Comparison of ENCODE assay signal across 2 cellular contexts in the genomic region with DNA sequence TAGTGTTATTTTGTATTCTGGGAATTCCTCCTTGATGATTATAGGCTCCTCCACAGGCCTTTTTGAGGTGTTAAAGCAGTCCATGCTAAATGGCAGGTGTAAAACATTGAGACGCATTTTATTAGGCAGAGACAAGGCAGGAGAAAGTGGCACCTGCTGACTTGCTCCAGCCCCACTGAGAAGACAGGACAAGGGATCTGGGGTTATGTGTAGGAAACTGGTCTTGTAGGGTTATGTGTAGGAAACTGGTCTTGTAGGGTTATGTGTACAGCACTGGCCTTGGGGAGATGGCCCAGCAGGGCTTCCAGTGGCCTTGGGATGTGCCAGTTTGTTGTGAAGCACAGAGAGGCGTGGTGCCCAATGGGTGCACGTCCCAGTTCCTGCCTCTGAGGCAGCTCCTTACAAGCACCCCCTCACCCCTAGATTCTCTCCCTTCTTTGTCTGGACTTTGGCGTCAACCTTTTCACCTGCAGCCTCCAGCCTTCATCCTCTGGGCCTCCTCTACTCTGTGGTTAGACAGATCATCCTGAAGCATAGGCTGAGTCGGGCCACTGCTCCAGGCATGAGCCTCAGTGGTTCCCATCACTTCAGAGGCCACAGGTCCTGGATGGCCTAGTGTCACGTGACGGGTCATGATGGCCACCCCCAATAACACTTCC.
A peak's percentile ranks its signal among the peaks of the same experiment; 100 is the strongest.
TF ChIP-seq lines count a peak whose summit lies in the region.

No MANE protein-coding gene starts in this region.

TF ChIP-seq in A549, 52 proteins besides CTCF, POLR2A, EP300 and RAD21:
- TF ChIP-seq BHLHE40 (IDR thresholded peaks at IDR 0.05; ENCODE audit: low read depth, low read length) = no peak
- TF ChIP-seq, protein P1, sequence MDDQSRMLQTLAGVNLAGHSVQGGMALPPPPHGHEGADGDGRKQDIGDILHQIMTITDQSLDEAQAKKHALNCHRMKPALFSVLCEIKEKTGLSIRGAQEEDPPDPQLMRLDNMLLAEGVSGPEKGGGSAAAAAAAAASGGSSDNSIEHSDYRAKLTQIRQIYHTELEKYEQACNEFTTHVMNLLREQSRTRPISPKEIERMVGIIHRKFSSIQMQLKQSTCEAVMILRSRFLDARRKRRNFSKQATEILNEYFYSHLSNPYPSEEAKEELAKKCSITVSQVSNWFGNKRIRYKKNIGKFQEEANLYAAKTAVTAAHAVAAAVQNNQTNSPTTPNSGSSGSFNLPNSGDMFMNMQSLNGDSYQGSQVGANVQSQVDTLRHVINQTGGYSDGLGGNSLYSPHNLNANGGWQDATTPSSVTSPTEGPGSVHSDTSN (IDR thresholded peaks at IDR 0.05) = no peak
- TF ChIP-seq JUNB (IDR thresholded peaks at IDR 0.05) = no peak
- peak; percentile 23; the same call in 1 of the 2 replicates for TF ChIP-seq USF2 (IDR thresholded peaks at IDR 0.05)
- no peak for TF ChIP-seq RFX5 (IDR thresholded peaks at IDR 0.05)
- no peak for TF ChIP-seq SMC3 (IDR thresholded peaks at IDR 0.05)

TF ChIP-seq in HepG2, 621 proteins besides CTCF, POLR2A, EP300 and RAD21 (continues in another document):
- 0 out of 2 replicates have a peak, but pooled peaks have one; percentile 26 for TF ChIP-seq ZNF616 (CRISPR knock-in tag; IDR thresholded peaks at IDR 0.05; ENCODE audit: low read depth)
- TF ChIP-seq, protein P2, sequence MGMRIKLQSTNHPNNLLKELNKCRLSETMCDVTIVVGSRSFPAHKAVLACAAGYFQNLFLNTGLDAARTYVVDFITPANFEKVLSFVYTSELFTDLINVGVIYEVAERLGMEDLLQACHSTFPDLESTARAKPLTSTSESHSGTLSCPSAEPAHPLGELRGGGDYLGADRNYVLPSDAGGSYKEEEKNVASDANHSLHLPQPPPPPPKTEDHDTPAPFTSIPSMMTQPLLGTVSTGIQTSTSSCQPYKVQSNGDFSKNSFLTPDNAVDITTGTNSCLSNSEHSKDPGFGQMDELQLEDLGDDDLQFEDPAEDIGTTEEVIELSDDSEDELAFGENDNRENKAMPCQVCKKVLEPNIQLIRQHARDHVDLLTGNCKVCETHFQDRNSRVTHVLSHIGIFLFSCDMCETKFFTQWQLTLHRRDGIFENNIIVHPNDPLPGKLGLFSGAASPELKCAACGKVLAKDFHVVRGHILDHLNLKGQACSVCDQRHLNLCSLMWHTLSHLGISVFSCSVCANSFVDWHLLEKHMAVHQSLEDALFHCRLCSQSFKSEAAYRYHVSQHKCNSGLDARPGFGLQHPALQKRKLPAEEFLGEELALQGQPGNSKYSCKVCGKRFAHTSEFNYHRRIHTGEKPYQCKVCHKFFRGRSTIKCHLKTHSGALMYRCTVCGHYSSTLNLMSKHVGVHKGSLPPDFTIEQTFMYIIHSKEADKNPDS (CRISPR knock-in tag; IDR thresholded peaks at IDR 0.05) = 0 out of 2 replicates have a peak, but pooled peaks have one; percentile 60
- TF ChIP-seq HNF1B (CRISPR knock-in tag; IDR thresholded peaks at IDR 0.05) = peak; percentile 45
- no peak for TF ChIP-seq SMYD3 (CRISPR knock-in tag; IDR thresholded peaks at IDR 0.05)
- no peak; the same call in 1 of the 2 replicates for TF ChIP-seq ZNF839 (CRISPR knock-in tag; IDR thresholded peaks at IDR 0.05; ENCODE audit: borderline replicate concordance)
- 0 out of 2 replicates have a peak, but pooled peaks have one; percentile 1 for TF ChIP-seq ATF7 (IDR thresholded peaks at IDR 0.05)
- no peak for TF ChIP-seq ATF7 (CRISPR knock-in tag; IDR thresholded peaks at IDR 0.05)
- 0 out of 2 replicates have a peak, but pooled peaks have one; percentile 16 for TF ChIP-seq SMC3 (IDR thresholded peaks at IDR 0.05; ENCODE audit: low read length)
- peak; percentile 51 for TF ChIP-seq SALL1 (CRISPR knock-in tag; IDR thresholded peaks at IDR 0.05)
- no peak for TF ChIP-seq ZNF136 (CRISPR knock-in tag; IDR thresholded peaks at IDR 0.05; ENCODE audit: low read depth)
- TF ChIP-seq ZFP91 (CRISPR knock-in tag; IDR thresholded peaks at IDR 0.05; ENCODE audit: borderline replicate concordance) = no peak; the same call in 1 of the 2 replicates
- TF ChIP-seq ZFP1 (CRISPR knock-in tag; IDR thresholded peaks at IDR 0.05) = no peak
- no peak for TF ChIP-seq CREM (IDR thresholded peaks at IDR 0.05)
- no peak for TF ChIP-seq CREM (CRISPR knock-in tag; IDR thresholded peaks at IDR 0.05)
- 0 out of 2 replicates have a peak, but pooled peaks have one; percentile 56 for TF ChIP-seq BRD4 (CRISPR knock-in tag; IDR thresholded peaks at IDR 0.05)
- no peak; the same call in 1 of the 2 replicates for TF ChIP-seq SIX4 (CRISPR knock-in tag; IDR thresholded peaks at IDR 0.05)
- TF ChIP-seq ZIK1 (CRISPR knock-in tag; IDR thresholded peaks at IDR 0.05; ENCODE audit: borderline replicate concordance, low read depth) = no peak
- peak; percentile 64; the same call in 1 of the 2 replicates for TF ChIP-seq GATA4 (IDR thresholded peaks at IDR 0.05; ENCODE audit: borderline replicate concordance, low read depth)
- TF ChIP-seq ZNF619 (CRISPR knock-in tag; IDR thresholded peaks at IDR 0.05) = peak; percentile 65; the same call in 1 of the 2 replicates
- TF ChIP-seq EED (CRISPR knock-in tag; IDR thresholded peaks at IDR 0.05) = 0 out of 2 replicates have a peak, but pooled peaks have one; percentile 34
- TF ChIP-seq, protein P3, sequence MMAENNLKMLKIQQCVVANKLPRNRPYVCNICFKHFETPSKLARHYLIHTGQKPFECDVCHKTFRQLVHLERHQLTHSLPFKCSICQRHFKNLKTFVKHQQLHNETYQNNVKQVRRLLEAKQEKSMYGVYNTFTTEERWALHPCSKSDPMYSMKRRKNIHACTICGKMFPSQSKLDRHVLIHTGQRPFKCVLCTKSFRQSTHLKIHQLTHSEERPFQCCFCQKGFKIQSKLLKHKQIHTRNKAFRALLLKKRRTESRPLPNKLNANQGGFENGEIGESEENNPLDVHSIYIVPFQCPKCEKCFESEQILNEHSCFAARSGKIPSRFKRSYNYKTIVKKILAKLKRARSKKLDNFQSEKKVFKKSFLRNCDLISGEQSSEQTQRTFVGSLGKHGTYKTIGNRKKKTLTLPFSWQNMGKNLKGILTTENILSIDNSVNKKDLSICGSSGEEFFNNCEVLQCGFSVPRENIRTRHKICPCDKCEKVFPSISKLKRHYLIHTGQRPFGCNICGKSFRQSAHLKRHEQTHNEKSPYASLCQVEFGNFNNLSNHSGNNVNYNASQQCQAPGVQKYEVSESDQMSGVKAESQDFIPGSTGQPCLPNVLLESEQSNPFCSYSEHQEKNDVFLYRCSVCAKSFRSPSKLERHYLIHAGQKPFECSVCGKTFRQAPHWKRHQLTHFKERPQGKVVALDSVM (CRISPR knock-in tag; IDR thresholded peaks at IDR 0.05) = peak; percentile 70
- peak; percentile 3; the same call in 1 of the 2 replicates for TF ChIP-seq HHEX (CRISPR knock-in tag; IDR thresholded peaks at IDR 0.05)
- TF ChIP-seq ZNF44 (CRISPR knock-in tag; IDR thresholded peaks at IDR 0.05) = no peak
- no peak for TF ChIP-seq ZNF207 (IDR thresholded peaks at IDR 0.05; ENCODE audit: borderline replicate concordance)
- TF ChIP-seq ZNF572 (CRISPR knock-in tag; IDR thresholded peaks at IDR 0.05) = 0 out of 2 replicates have a peak, but pooled peaks have one; percentile 34
- TF ChIP-seq, protein P4, sequence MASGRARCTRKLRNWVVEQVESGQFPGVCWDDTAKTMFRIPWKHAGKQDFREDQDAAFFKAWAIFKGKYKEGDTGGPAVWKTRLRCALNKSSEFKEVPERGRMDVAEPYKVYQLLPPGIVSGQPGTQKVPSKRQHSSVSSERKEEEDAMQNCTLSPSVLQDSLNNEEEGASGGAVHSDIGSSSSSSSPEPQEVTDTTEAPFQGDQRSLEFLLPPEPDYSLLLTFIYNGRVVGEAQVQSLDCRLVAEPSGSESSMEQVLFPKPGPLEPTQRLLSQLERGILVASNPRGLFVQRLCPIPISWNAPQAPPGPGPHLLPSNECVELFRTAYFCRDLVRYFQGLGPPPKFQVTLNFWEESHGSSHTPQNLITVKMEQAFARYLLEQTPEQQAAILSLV (CRISPR knock-in tag; IDR thresholded peaks at IDR 0.05; ENCODE audit: borderline replicate concordance) = 0 out of 2 replicates have a peak, but pooled peaks have one; percentile 74
- peak; percentile 25; the same call in 1 of the 2 replicates for TF ChIP-seq ARHGAP35 (CRISPR knock-in tag; IDR thresholded peaks at IDR 0.05; ENCODE audit: borderline replicate concordance)
- TF ChIP-seq CCAR2 (optimal IDR thresholded peaks at IDR 0.05; ENCODE audit: low read depth, low read length) = peak; percentile 23
- TF ChIP-seq ZBTB38 (CRISPR knock-in tag; IDR thresholded peaks at IDR 0.05) = peak; percentile 79; the same call in 1 of the 2 replicates
- no peak for TF ChIP-seq LCORL (IDR thresholded peaks at IDR 0.05)
- 0 out of 2 replicates have a peak, but pooled peaks have one; percentile 6 for TF ChIP-seq LCORL (CRISPR knock-in tag; IDR thresholded peaks at IDR 0.05)
- TF ChIP-seq ZNF788 (CRISPR knock-in tag; IDR thresholded peaks at IDR 0.05; ENCODE audit: borderline replicate concordance) = peak; percentile 42
- TF ChIP-seq ZNF772 (CRISPR knock-in tag; IDR thresholded peaks at IDR 0.05) = peak; percentile 50; the same call in 1 of the 2 replicates
- TF ChIP-seq, protein P5, sequence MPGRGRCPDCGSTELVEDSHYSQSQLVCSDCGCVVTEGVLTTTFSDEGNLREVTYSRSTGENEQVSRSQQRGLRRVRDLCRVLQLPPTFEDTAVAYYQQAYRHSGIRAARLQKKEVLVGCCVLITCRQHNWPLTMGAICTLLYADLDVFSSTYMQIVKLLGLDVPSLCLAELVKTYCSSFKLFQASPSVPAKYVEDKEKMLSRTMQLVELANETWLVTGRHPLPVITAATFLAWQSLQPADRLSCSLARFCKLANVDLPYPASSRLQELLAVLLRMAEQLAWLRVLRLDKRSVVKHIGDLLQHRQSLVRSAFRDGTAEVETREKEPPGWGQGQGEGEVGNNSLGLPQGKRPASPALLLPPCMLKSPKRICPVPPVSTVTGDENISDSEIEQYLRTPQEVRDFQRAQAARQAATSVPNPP (CRISPR knock-in tag; IDR thresholded peaks at IDR 0.05) = no peak
- peak; percentile 38; the same call in 1 of the 2 replicates for TF ChIP-seq ZKSCAN5 (CRISPR knock-in tag; IDR thresholded peaks at IDR 0.05)
- peak; percentile 63 for TF ChIP-seq ZNF687 (CRISPR knock-in tag; IDR thresholded peaks at IDR 0.05)
- TF ChIP-seq TBX3 (IDR thresholded peaks at IDR 0.05; ENCODE audit: borderline replicate concordance) = peak; percentile 5; the same call in 1 of the 2 replicates
- TF ChIP-seq ZNF841 (CRISPR knock-in tag; IDR thresholded peaks at IDR 0.05; ENCODE audit: borderline replicate concordance) = no peak
- peak; percentile 6; the same call in 1 of the 2 replicates for TF ChIP-seq ZNF644 (CRISPR knock-in tag; IDR thresholded peaks at IDR 0.05; ENCODE audit: low read depth)
- TF ChIP-seq PHF8 (CRISPR knock-in tag; IDR thresholded peaks at IDR 0.05) = 0 out of 2 replicates have a peak, but pooled peaks have one; percentile 28
- TF ChIP-seq ARNT2 (CRISPR knock-in tag; IDR thresholded peaks at IDR 0.05; ENCODE audit: low read depth) = peak; percentile 31; the same call in 1 of the 2 replicates
- 0 out of 2 replicates have a peak, but pooled peaks have one; percentile 60 for TF ChIP-seq NRL (CRISPR knock-in tag; IDR thresholded peaks at IDR 0.05; ENCODE audit: borderline replicate concordance)
- 0 out of 2 replicates have a peak, but pooled peaks have one; percentile 69 for TF ChIP-seq WIZ (CRISPR knock-in tag; IDR thresholded peaks at IDR 0.05)
- no peak for TF ChIP-seq TCF7 (IDR thresholded peaks at IDR 0.05; ENCODE audit: low read depth)
- no peak for TF ChIP-seq SP2 (CRISPR knock-in tag; IDR thresholded peaks at IDR 0.05)
